ENCODE assay signal across 8 cellular contexts in genomic region chr14:23302290-23303225, GRCh38. TPM values are rescaled to one million over a fixed set of nuclear protein-coding genes. Genes with fewer than 3 reads are reported as not detected.
DNase-seq lines count a peak whose midpoint lies in the region; ATAC-seq and TF ChIP-seq lines count a peak whose summit lies in the region.

Gene PPP1R3E, minus strand, starts transcription at chr14:23302859. Its CDS starts 283 bp downstream, at chr14:23302576.

- H4K20me1 ChIP-seq in BLaER1, result no peaks in the 10 kb centered on the region

- peaks cover 3% of the 10 kb centered on the region for H3K36me3 Mint-ChIP-seq in endodermal cell (ENCODE audit: low read depth)

- H3K4me2 ChIP-seq in BLaER1, result peak within 1 kb of the TSS; percentile 97

- WGBS in endodermal cell (ENCODE audit: insufficient coverage in 1 of 2, insufficient read length in 1 of 2), 2 experiments, result 4 to 10% methylated on average over 22 to 80 of the region's 81 CpGs

- peaks cover 15% of the 10 kb centered on the region for H3K4me1 Mint-ChIP-seq in endodermal cell

- DNase-seq in NCI-H82 treated with DMSO at 0.1 percent for 48 hours (lab: John Stamatoyannopoulos, UW; ENCODE audit: unreplicated experiment), result peak; percentile 99
- peak; percentile 70 to 83 for DNase-seq in activated CD8-positive, alpha-beta memory T cell treated with anti-CD3 and anti-CD28 coated beads for 4 hours (ENCODE audit: low read depth in 2 of 2)
- peak; percentile 82 for DNase-seq in endodermal cell
- DNase-seq in stimulated activated CD8-positive, alpha-beta memory T cell treated with anti-CD3 and anti-CD28 coated beads, Interleukin-2, amount 100 ng/mL, for 48 hours (ENCODE audit: low read depth in 2 of 2), result peak; percentile 84

- H3K36me3 ChIP-seq in BLaER1, result peaks cover 18% of the 10 kb centered on the region
- peaks cover 6% of the 10 kb centered on the region for H3K36me3 ChIP-seq in endodermal cell (ENCODE audit: control insufficient read depth, insufficient read depth, low read length)

- H3K4me1 ChIP-seq in BLaER1 (peaks cover 61% of the 10 kb centered on the region), endodermal cell (ENCODE audit: control insufficient read depth, insufficient read depth, low read length) (peaks cover under 1% of the 10 kb centered on the region), mononuclear cell (ENCODE audit: insufficient read depth, low read length) (peaks cover 44% of the 10 kb centered on the region)

- peaks cover 22% of the 10 kb centered on the region for H3K27me3 Mint-ChIP-seq in endodermal cell (ENCODE audit: insufficient read depth)

- ATAC-seq in GM19328 (IDR thresholded peaks at IDR 0.05; ENCODE audit: unreplicated experiment), result peak; percentile 25
- peak; percentile 35 for ATAC-seq in HG03520 (IDR thresholded peaks at IDR 0.05; ENCODE audit: unreplicated experiment)

- no peaks in the 10 kb centered on the region for H3K27me3 ChIP-seq in BLaER1
- H3K27me3 ChIP-seq in endodermal cell (ENCODE audit: control insufficient read depth, insufficient read depth, low read length, poor library complexity, severe bottlenecking), result peaks cover 5% of the 10 kb centered on the region
- peaks cover 3% of the 10 kb centered on the region for H3K27me3 ChIP-seq in mononuclear cell (ENCODE audit: insufficient read depth, low read length)

- peak within 1 kb of the TSS; percentile 85 for H3K4me3 ChIP-seq in BLaER1
- peak within 1 kb of the TSS; percentile 81 for H3K4me3 ChIP-seq in endodermal cell (ENCODE audit: low read length)
- peak within 1 kb of the TSS; percentile 71 for H3K4me3 ChIP-seq in mononuclear cell (ENCODE audit: low read length)

- H3K9me3 ChIP-seq in BLaER1 (no peaks in the 10 kb centered on the region), endodermal cell (ENCODE audit: control insufficient read depth, low read length) (no peaks in the 10 kb centered on the region), mononuclear cell (ENCODE audit: low read depth, low read length) (no peaks in the 10 kb centered on the region)

- peak within 1 kb of the TSS; percentile 94 for H3K27ac Mint-ChIP-seq in endodermal cell

- peak within 1 kb of the TSS; percentile 74 for H3K4me3 Mint-ChIP-seq in endodermal cell

- TF ChIP-seq CTCF in endodermal cell (conservative IDR thresholded peaks at IDR 0.05), result no peak

- peak within 1 kb of the TSS; percentile 88 for H3K9ac ChIP-seq in BLaER1
- H3K9ac ChIP-seq in endodermal cell (ENCODE audit: extremely low read depth, low read length, poor library complexity, severe bottlenecking), result peak within 1 kb of the TSS; percentile 46

- H3K27ac ChIP-seq in BLaER1, result peak within 1 kb of the TSS; percentile 91
- H3K27ac ChIP-seq in endodermal cell (ENCODE audit: low read depth, low read length), result peak within 1 kb of the TSS; percentile 89

- H3K9me3 Mint-ChIP-seq in endodermal cell, result no peaks in the 10 kb centered on the region

RNA-seq across cellular contexts. Expression of gene PPP1R3E, which starts in this region (rescaled TPM):
- total RNA-seq in endodermal cell (1 to 10 TPM; 5.7 to 6.5 TPM), mononuclear cell (12.5 TPM)
- 9.8 TPM for polyA plus RNA-seq in endodermal cell (2013, experiment 1 of 2)
- 9.6 TPM for polyA plus RNA-seq in endodermal cell (2013, experiment 2 of 2)

Comparison
In these comparisons a context has a peak if more than half of its experiments do, and no peak if none do; other contexts are left out.
1. Peak in every context shown above with its lines: DNase-seq, ATAC-seq, H3K4me3 ChIP-seq and H3K27ac ChIP-seq.